32 cellular contexts compared by ENCODE assay signal in genomic region chr16:105521-105920, GRCh38. TPM values are rescaled to one million over a fixed set of nuclear protein-coding genes. Genes with fewer than 3 reads are reported as not detected.
"Had no signal": no experiment of that assay in that cellular context is flagged by ENCODE, and none has a peak within 500 bp of the region (broad histone marks: within the 10 kb centered on the region; RNA-seq: fewer than 3 reads in every experiment).

No MANE protein-coding gene starts in this region.

- H3K27me3 ChIP-seq: gastrocnemius medialis, ovary, spleen, testis, transverse colon, vagina had no signal

- H3K36me3 ChIP-seq: ovary, transverse colon had no signal

- H3K27ac ChIP-seq: ovary, psoas muscle, skin epidermis, spleen, testis, transverse colon, vagina had no signal

- FAIRE-seq: keratinocyte had no signal

- H3K4me3 Mint-ChIP-seq: effector memory CD8-positive, alpha-beta T cell; natural killer cell; stimulated activated memory B cell treated with anti-CD40 and anti-IgM and Interleukin-4, amounts not matched to agents 10 μg/mL and 1 μg/mL and 100 μg/mL, for 72 hours had no signal

- H3K27me3 Mint-ChIP-seq: effector memory CD8-positive, alpha-beta T cell; stimulated activated memory B cell treated with anti-CD40 and anti-IgM and Interleukin-4, amounts not matched to agents 10 μg/mL and 1 μg/mL and 100 μg/mL, for 72 hours had no signal

- H3K9me3 Mint-ChIP-seq: effector memory CD8-positive, alpha-beta T cell; natural killer cell; stimulated activated memory B cell treated with anti-CD40 and anti-IgM and Interleukin-4, amounts not matched to agents 10 μg/mL and 1 μg/mL and 100 μg/mL, for 72 hours had no signal

- H3K36me3 Mint-ChIP-seq: natural killer cell had no signal

- ATAC-seq: effector memory CD8-positive, alpha-beta T cell; esophagus mucosa; gastrocnemius medialis; left lobe of liver; natural killer cell; psoas muscle; right cardiac atrium; stimulated activated memory B cell treated with anti-CD40 and anti-IgM and Interleukin-4, amounts not matched to agents 10 μg/mL and 1 μg/mL and 100 μg/mL, for 72 hours; stimulated activated naive CD8-positive, alpha-beta T cell treated with anti-CD3 and anti-CD28 coated beads, Interleukin-15, Interleukin-2, amounts not matched to agents 100 U/mL and 50 U/mL, for 24 hours had no signal

- H3K27ac Mint-ChIP-seq: effector memory CD8-positive, alpha-beta T cell; natural killer cell; stimulated activated memory B cell treated with anti-CD40 and anti-IgM and Interleukin-4, amounts not matched to agents 10 μg/mL and 1 μg/mL and 100 μg/mL, for 72 hours had no signal

- H3K4me3 ChIP-seq: gastrocnemius medialis, ovary, psoas muscle, skin epidermis, spleen, testis, transverse colon, vagina had no signal

- DNase-seq: cortex of kidney; effector memory CD8-positive, alpha-beta T cell; foreskin fibroblast; gastrocnemius medialis; head of caudate nucleus; mammary epithelial cell; natural killer cell; occipital lobe; ovary; posterior cingulate gyrus; psoas muscle; right cardiac atrium; spleen; stimulated activated CD4-positive, alpha-beta T cell treated with anti-CD3 and anti-CD28 coated beads, Interleukin-4, amount 100 ng/mL, for 4 hours; stimulated activated naive CD8-positive, alpha-beta T cell treated with anti-CD3 and anti-CD28 coated beads, Interleukin-15, Interleukin-2, amounts not matched to agents 100 U/mL and 50 U/mL, for 24 hours; substantia nigra; testis; transverse colon had no signal

- H3K9me3 ChIP-seq: gastrocnemius medialis, ovary, psoas muscle, spleen, testis, transverse colon, vagina had no signal

RNA-seq across cellular contexts. Expression of gene HBZ, which starts 46.9 kb away (rescaled TPM):
- total RNA-seq: dermis microvascular lymphatic vessel endothelial cell, esophagus mucosa, gastrocnemius medialis, glomerular endothelial cell, lower leg skin, mammary epithelial cell, mesenteric fat pad, mononuclear cell, natural killer cell, psoas muscle, renal cortical epithelial cell, right cardiac atrium, transverse colon, ureter, vagina had no signal
- polyA plus RNA-seq: keratinocyte, mammary epithelial cell, neural cell, ovary, right cardiac atrium had no signal
